In the genomic region with DNA sequence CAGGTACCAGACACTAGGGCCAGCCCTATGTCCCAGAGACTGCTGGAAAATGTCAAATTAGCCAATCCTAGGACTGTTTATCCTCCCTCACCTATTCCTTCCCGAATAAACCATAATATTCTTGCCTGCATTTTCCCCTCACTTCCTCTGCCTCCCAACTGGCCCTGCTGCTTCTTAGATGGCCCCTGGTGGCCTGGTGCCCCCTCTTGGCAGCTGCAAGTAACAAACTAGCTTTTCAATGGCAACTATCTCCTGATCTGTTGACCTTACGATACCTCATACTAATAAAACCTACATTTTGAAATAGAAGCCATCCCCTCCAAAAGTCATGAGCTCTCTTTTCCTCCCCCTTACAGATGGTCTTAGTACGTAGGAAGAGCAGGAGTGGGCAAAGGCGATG, we compare ENCODE assay signal across 11 cellular contexts.
DNase-seq lines count a peak whose midpoint lies in the region; ATAC-seq and TF ChIP-seq lines count a peak whose summit lies in the region.
"Had no signal": no experiment of that assay in that cellular context is flagged by ENCODE, and none has a peak within 500 bp of the region (broad histone marks: within the 10 kb centered on the region; RNA-seq: fewer than 3 reads in every experiment).

No MANE protein-coding gene starts in this region.

- peak; percentile 33 for TF ChIP-seq CTCF in NB4 (IDR thresholded peaks at IDR 0.05; ENCODE audit: low read depth, low read length)
- peak; percentile 26 for TF ChIP-seq CTCF in cardiac fibroblast (IDR thresholded peaks at IDR 0.05; ENCODE audit: low read depth, low read length)
- peak; percentile 3 for TF ChIP-seq CTCF in psoas muscle (IDR thresholded peaks at IDR 0.05)

- H3K4me1 ChIP-seq in psoas muscle = peaks cover 29% of the 10 kb centered on the region

- H3K9me3 ChIP-seq in psoas muscle = no peaks in the 10 kb centered on the region
- H3K9me3 ChIP-seq: neutrophil had no signal

- H3K27me3 ChIP-seq in psoas muscle (ENCODE audit: insufficient read depth in 3 of 3, low read length in 2 of 3) = no peaks in the 10 kb centered on the region

- DNase-seq in SKM-1 treated with dmso at 0.1 percent for 144 hours (lab: John Stamatoyannopoulos, UW; ENCODE audit: unreplicated experiment) (peak; percentile 7), SKM-1 (lab: John Stamatoyannopoulos, UW; ENCODE audit: unreplicated experiment) (no peak), NB4 (ENCODE audit: low read depth) (no peak), cardiac fibroblast (ENCODE audit: low read depth in 2 of 2) (peak in 1 of 2 donors; percentile 8), psoas muscle (no peak), activated T-cell treated with anti-CD3 and anti-CD28 coated beads for 4 hours (no peak), NCI-H2029 (lab: John Stamatoyannopoulos, UW) (no peak), nucleus accumbens (lab: John Stamatoyannopoulos, UW) (no peak)
- DNase-seq: activated naive CD4-positive, alpha-beta T cell treated with anti-CD3 and anti-CD28 coated beads for 36 hours had no signal

- H3K27ac ChIP-seq in psoas muscle = no peak overlapping the region
- H3K27ac ChIP-seq: neutrophil, SK-N-MC had no signal

- H3K4me3 ChIP-seq in NB4 (ENCODE audit: low read depth, low read length) = no peak overlapping the region
- H3K4me3 ChIP-seq in cardiac fibroblast (replicated peaks in 1 of 2; ENCODE audit: low read depth in 2 of 2, low read length in 2 of 2) = no peak overlapping the region
- H3K4me3 ChIP-seq in psoas muscle = no peak overlapping the region
- H3K4me3 ChIP-seq: SK-N-MC had no signal

- ATAC-seq in psoas muscle = no peak

- intact Hi-C loops in psoas muscle (cut with DNase I) = no loop called here

- TF ChIP-seq POLR2A in NB4 (IDR thresholded peaks at IDR 0.05; ENCODE audit: extremely low read depth, insufficient read length) = no peak

- peaks cover 2 to 42% of the 10 kb centered on the region in 2 donors for H3K36me3 ChIP-seq in psoas muscle (ENCODE audit: insufficient read depth in 1 of 2, low read depth in 1 of 2)
- H3K36me3 ChIP-seq: neutrophil had no signal

- WGBS in psoas muscle, 3 donors = 70 to 91% (median 78%) methylated on average over 4 of the region's 4 CpGs
